1 cellular context compared by ENCODE assay signal in the genomic region with DNA sequence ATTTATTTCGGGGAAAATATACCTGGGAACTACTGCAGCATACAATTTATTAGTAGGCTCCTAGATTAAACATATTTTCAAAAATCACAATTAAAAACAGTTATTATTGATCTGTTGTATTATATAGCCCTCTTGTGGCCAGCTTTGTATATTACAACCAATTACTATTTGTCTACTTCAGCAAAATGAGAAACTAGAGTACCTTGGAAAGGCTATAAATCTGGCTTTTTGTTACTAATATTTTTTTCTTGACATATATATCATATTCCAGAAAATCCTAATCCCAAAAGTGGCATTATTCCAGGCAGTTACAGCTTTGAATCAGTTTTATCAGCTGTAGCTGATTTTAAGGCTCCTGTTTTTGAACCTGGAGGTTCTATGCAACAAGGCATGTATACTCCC.
TF ChIP-seq lines count a peak whose summit lies in the region.

No MANE protein-coding gene starts in this region.

TF ChIP-seq in HepG2, 621 proteins besides CTCF, POLR2A, EP300 and RAD21 (continued from another document):
- TF ChIP-seq, protein P1, sequence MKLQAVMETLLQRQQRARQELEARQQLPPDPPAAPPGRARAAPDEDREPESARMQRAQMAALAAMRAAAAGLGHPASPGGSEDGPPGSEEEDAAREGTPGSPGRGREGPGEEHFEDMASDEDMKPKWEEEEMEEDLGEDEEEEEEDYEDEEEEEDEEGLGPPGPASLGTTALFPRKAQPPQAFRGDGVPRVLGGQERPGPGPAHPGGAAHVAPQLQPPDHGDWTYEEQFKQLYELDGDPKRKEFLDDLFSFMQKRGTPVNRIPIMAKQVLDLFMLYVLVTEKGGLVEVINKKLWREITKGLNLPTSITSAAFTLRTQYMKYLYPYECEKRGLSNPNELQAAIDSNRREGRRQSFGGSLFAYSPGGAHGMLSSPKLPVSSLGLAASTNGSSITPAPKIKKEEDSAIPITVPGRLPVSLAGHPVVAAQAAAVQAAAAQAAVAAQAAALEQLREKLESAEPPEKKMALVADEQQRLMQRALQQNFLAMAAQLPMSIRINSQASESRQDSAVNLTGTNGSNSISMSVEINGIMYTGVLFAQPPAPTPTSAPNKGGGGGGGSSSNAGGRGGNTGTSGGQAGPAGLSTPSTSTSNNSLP (IDR thresholded peaks at IDR 0.05; ENCODE audit: low read depth, low read length) = peak; percentile 81
- TF ChIP-seq MIER2 (CRISPR knock-in tag; IDR thresholded peaks at IDR 0.05) = no peak
- TF ChIP-seq MAFF (IDR thresholded peaks at IDR 0.05; ENCODE audit: low read depth, low read length) = peak; percentile 96
- no peak for TF ChIP-seq GZF1 (CRISPR knock-in tag; IDR thresholded peaks at IDR 0.05)
- TF ChIP-seq, protein P2, sequence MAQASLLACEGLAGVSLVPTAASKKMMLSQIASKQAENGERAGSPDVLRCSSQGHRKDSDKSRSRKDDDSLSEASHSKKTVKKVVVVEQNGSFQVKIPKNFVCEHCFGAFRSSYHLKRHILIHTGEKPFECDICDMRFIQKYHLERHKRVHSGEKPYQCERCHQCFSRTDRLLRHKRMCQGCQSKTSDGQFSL (CRISPR knock-in tag; IDR thresholded peaks at IDR 0.05) = no peak
- no peak for TF ChIP-seq ZKSCAN1 (IDR thresholded peaks at IDR 0.05; ENCODE audit: low read length)
- no peak for TF ChIP-seq HOXA9 (CRISPR knock-in tag; IDR thresholded peaks at IDR 0.05; ENCODE audit: borderline replicate concordance)
- TF ChIP-seq ZFP41 (CRISPR knock-in tag; IDR thresholded peaks at IDR 0.05; ENCODE audit: borderline replicate concordance) = no peak
- TF ChIP-seq, protein P3, sequence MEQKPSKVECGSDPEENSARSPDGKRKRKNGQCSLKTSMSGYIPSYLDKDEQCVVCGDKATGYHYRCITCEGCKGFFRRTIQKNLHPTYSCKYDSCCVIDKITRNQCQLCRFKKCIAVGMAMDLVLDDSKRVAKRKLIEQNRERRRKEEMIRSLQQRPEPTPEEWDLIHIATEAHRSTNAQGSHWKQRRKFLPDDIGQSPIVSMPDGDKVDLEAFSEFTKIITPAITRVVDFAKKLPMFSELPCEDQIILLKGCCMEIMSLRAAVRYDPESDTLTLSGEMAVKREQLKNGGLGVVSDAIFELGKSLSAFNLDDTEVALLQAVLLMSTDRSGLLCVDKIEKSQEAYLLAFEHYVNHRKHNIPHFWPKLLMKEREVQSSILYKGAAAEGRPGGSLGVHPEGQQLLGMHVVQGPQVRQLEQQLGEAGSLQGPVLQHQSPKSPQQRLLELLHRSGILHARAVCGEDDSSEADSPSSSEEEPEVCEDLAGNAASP (CRISPR knock-in tag; IDR thresholded peaks at IDR 0.05; ENCODE audit: borderline replicate concordance) = peak; percentile 29; the same call in 1 of the 2 replicates
- peak; percentile 41 for TF ChIP-seq SMC3 (IDR thresholded peaks at IDR 0.05; ENCODE audit: low read length)
- peak; percentile 96 to 98 for TF ChIP-seq MAFK (conservative IDR thresholded peaks at IDR 0.05 in 1 of 2, IDR thresholded peaks at IDR 0.05 in 1 of 2; ENCODE audit: low read length in 2 of 2)
- no peak for TF ChIP-seq RELA (CRISPR knock-in tag; IDR thresholded peaks at IDR 0.05)
- TF ChIP-seq RFX5 (IDR thresholded peaks at IDR 0.05; ENCODE audit: low read depth, low read length) = no peak; the same call in 1 of the 2 replicates
- peak; percentile 75 for TF ChIP-seq STAG1 (CRISPR knock-in tag; IDR thresholded peaks at IDR 0.05)
- TF ChIP-seq CEBPG (CRISPR knock-in tag; IDR thresholded peaks at IDR 0.05) = no peak
- TF ChIP-seq TARDBP (CRISPR knock-in tag; IDR thresholded peaks at IDR 0.05) = no peak
